Comparison of ENCODE assay signal across 12 cellular contexts in the genomic region with DNA sequence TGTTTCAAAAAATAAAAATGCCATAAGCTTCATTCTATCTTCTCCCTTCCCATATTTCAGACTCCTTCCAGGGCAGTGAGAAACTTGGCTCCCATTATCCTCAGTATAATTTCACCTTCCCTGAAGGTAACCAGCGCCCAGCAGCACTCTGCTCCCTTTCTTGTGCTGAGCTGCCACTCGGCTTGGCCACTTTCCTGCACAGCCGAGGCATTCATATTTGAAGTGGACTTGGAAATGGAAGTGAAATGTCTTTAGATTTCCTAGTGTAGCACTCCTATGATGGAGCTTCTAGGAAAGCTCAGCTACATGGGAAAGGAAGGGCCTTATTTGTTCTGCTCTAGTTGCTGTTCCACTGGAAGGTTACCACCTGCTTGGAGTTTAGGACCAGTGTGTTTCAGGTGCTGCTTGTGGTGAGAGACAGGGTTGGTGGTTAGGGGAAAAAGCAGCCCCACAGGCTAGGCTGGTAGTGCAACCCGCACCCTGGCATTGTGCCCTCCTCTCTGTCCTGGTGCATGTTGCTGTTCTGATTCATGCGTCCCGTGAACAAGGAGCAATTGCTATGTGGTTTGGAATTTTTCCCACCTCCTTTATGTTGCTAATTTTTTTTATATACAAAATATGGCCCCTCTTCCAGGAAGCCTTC. TPM values are rescaled to one million over a fixed set of nuclear protein-coding genes. Genes with fewer than 3 reads are reported as not detected.
DNase-seq lines count a peak whose midpoint lies in the region; ATAC-seq, FAIRE-seq and TF ChIP-seq lines count a peak whose summit lies in the region.
"Had no signal": no experiment of that assay in that cellular context is flagged by ENCODE, and none has a peak within 500 bp of the region (broad histone marks: within the 10 kb centered on the region; RNA-seq: fewer than 3 reads in every experiment).

No MANE protein-coding gene starts in this region.

- no peaks in the 10 kb centered on the region for H3K9me3 Mint-ChIP-seq in stimulated activated naive CD8-positive, alpha-beta T cell treated with anti-CD3 and anti-CD28 coated beads, Interleukin-15, Interleukin-2, amounts not matched to agents 100 ng/mL and 50 ng/mL, for 24 hours
- H3K9me3 Mint-ChIP-seq: immature natural killer cell; T-helper 1 cell treated with Interleukin-12 subunit alpha and Interleukin-12 subunit beta and Interleukin-4 antibody, amounts not matched to agents 30 μg/mL and 1 μg/mL, for 36 hours had no signal

- no peak for FAIRE-seq in GM12891 (lab: Jason Lieb, UNC)

- H3K36me3 Mint-ChIP-seq in stimulated activated naive CD8-positive, alpha-beta T cell treated with anti-CD3 and anti-CD28 coated beads, Interleukin-15, Interleukin-2, amounts not matched to agents 100 ng/mL and 50 ng/mL, for 24 hours (ENCODE audit: low read depth), result peaks cover 52% of the 10 kb centered on the region

- H3K27me3 Mint-ChIP-seq in stimulated activated naive CD8-positive, alpha-beta T cell treated with anti-CD3 and anti-CD28 coated beads, Interleukin-15, Interleukin-2, amounts not matched to agents 100 ng/mL and 50 ng/mL, for 24 hours, result no peaks in the 10 kb centered on the region

- no peak overlapping the region for H3K4me3 Mint-ChIP-seq in stimulated activated naive CD8-positive, alpha-beta T cell treated with anti-CD3 and anti-CD28 coated beads, Interleukin-15, Interleukin-2, amounts not matched to agents 100 ng/mL and 50 ng/mL, for 24 hours
- H3K4me3 Mint-ChIP-seq: immature natural killer cell; T-helper 1 cell treated with Interleukin-12 subunit alpha and Interleukin-12 subunit beta and Interleukin-4 antibody, amounts not matched to agents 30 μg/mL and 1 μg/mL, for 36 hours had no signal

- no peak for TF ChIP-seq POLR2A in GM12891 (IDR thresholded peaks at IDR 0.05; ENCODE audit: low read depth, low read length)

- TF ChIP-seq CTCF in astrocyte of the cerebellum (IDR thresholded peaks at IDR 0.05; ENCODE audit: low read depth, low read length, missing control alignments), result no peak

- no peak overlapping the region for H3K4me3 ChIP-seq in astrocyte of the cerebellum (ENCODE audit: low read depth, low read length)
- H3K4me3 ChIP-seq: thoracic aorta had no signal

- ATAC-seq in stimulated activated naive CD8-positive, alpha-beta T cell treated with anti-CD3 and anti-CD28 coated beads, Interleukin-15, Interleukin-2, amounts not matched to agents 100 U/mL and 50 U/mL, for 24 hours, result no peak
- no peak for ATAC-seq in HG02571 (IDR thresholded peaks at IDR 0.05; ENCODE audit: unreplicated experiment)

- in situ Hi-C loops in astrocyte of the cerebellum (cut with HindIII; ENCODE audit: low sequenced_read_pairs), result no loop called here

- H3K27ac Mint-ChIP-seq in stimulated activated naive CD8-positive, alpha-beta T cell treated with anti-CD3 and anti-CD28 coated beads, Interleukin-15, Interleukin-2, amounts not matched to agents 100 ng/mL and 50 ng/mL, for 24 hours, result peak overlapping the region; percentile 36
- H3K27ac Mint-ChIP-seq: T-helper 1 cell treated with Interleukin-12 subunit alpha and Interleukin-12 subunit beta and Interleukin-4 antibody, amounts not matched to agents 30 μg/mL and 1 μg/mL, for 36 hours had no signal

- DNase-seq in stimulated activated naive CD8-positive, alpha-beta T cell treated with anti-CD3 and anti-CD28 coated beads, Interleukin-15, Interleukin-2, amounts not matched to agents 100 U/mL and 50 U/mL, for 24 hours, result no peak
- DNase-seq in astrocyte of the cerebellum (ENCODE audit: low read depth) (peak; percentile 38), kidney glomerular epithelial cell (lab: John Stamatoyannopoulos, UW) (peak; percentile 60), T-helper 2 cell (no peak), GM12891 (ENCODE audit: insufficient read length, low spot score) (no peak), NCI-H774 (lab: John Stamatoyannopoulos, UW) (no peak)
- DNase-seq: immature natural killer cell, NCI-H1436 had no signal

- peaks cover 7% of the 10 kb centered on the region for H3K4me1 Mint-ChIP-seq in stimulated activated naive CD8-positive, alpha-beta T cell treated with anti-CD3 and anti-CD28 coated beads, Interleukin-15, Interleukin-2, amounts not matched to agents 100 ng/mL and 50 ng/mL, for 24 hours (ENCODE audit: low read depth)

TF ChIP-seq in GM12891, 5 proteins besides CTCF, POLR2A, EP300 and RAD21:
- no peak for TF ChIP-seq SPI1 (IDR thresholded peaks at IDR 0.05; ENCODE audit: low read depth, low read length)
- TF ChIP-seq POLR2AphosphoS5 (IDR thresholded peaks at IDR 0.05; ENCODE audit: low read depth, low read length), result no peak
- TF ChIP-seq PAX5 (IDR thresholded peaks at IDR 0.05; ENCODE audit: insufficient read depth, low read length, severe bottlenecking), result no peak
- no peak for TF ChIP-seq POU2F2 (IDR thresholded peaks at IDR 0.05; ENCODE audit: low read depth, low read length)
- TF ChIP-seq TAF1 (IDR thresholded peaks at IDR 0.05; ENCODE audit: low read depth, low read length), result no peak

RNA-seq across cellular contexts. Expression of a gene that starts 53.8 kb away (rescaled TPM):
- polyA plus RNA-seq in GM12891 (2012; ENCODE audit: low read depth, missing spikeins), result 48.3 TPM

Comparison
In these comparisons a context has a peak if more than half of its experiments do, and no peak if none do; other contexts are left out.
1. DNase-seq: peak in astrocyte of the cerebellum (single experiment) and kidney glomerular epithelial cell (single experiment); none in stimulated activated naive CD8-positive, alpha-beta T cell treated with anti-CD3 and anti-CD28 coated beads, Interleukin-15, Interleukin-2, amounts not matched to agents 100 U/mL and 50 U/mL, for 24 hours (single experiment), T-helper 2 cell (0 of 5), GM12891 (single experiment) and NCI-H774 (single experiment).